8 cellular contexts compared by ENCODE assay signal in genomic region chr17:35460354-35460851, GRCh38. TPM values are rescaled to one million over a fixed set of nuclear protein-coding genes. Genes with fewer than 3 reads are reported as not detected.
DNase-seq lines count a peak whose midpoint lies in the region; ATAC-seq and TF ChIP-seq lines count a peak whose summit lies in the region.

No MANE protein-coding gene starts in this region.

- H3K27me3 ChIP-seq in gastrocnemius medialis = peaks cover 0 to 38% (median 25%) of the 10 kb centered on the region in 3 donors

- in situ Hi-C loops in gastrocnemius medialis (cut with MboI; ENCODE audit: low sequenced_read_pairs in 4 of 4) = no loop called here

- H3K27ac ChIP-seq in gastrocnemius medialis = no peak overlapping the region

- TF ChIP-seq POLR2A in gastrocnemius medialis (IDR thresholded peaks at IDR 0.05) = no peak

- H3K4me1 ChIP-seq in gastrocnemius medialis = no peaks in the 10 kb centered on the region

- ATAC-seq in GM21723 (IDR thresholded peaks at IDR 0.05; ENCODE audit: unreplicated experiment) (peak; percentile 81), Right ventricle myocardium superior (ENCODE audit: poor library complexity) (no peak), gastrocnemius medialis (no peak)

- H3K4me3 ChIP-seq in gastrocnemius medialis = peak overlapping the region; percentile 32 to 50 (median 42)

- DNase-seq in GM10266 (ENCODE audit: extremely low spot score) (peak; percentile 80), NCI-H1092 (lab: John Stamatoyannopoulos, UW) (peak; percentile 8), Right ventricle myocardium superior (peak; percentile 49), gastrocnemius medialis (peak in 1 of 2 donors; percentile 15), C1 segment of cervical spinal cord (lab: John Stamatoyannopoulos, UW) (no peak), NOMO-1 treated with dmso at 0.1 percent for 144 hours (lab: John Stamatoyannopoulos, UW; ENCODE audit: unreplicated experiment) (no peak)
- peak; percentile 76 for DNase-seq in activated CD8-positive, alpha-beta memory T cell treated with anti-CD3 and anti-CD28 coated beads, Interleukin-2, amount 50 U/mL, for 48 hours

- H3K9me3 ChIP-seq in gastrocnemius medialis = no peaks in the 10 kb centered on the region

- intact Hi-C loops in Right ventricle myocardium superior (cut with DNase I) (no loop called here), gastrocnemius medialis (cut with DNase I; ENCODE audit: low total_unique reads) (no loop called here)

- TF ChIP-seq CTCF in GM10266 (IDR thresholded peaks at IDR 0.05; ENCODE audit: control insufficient read depth, insufficient read depth, low read depth, missing control alignments) (no peak), gastrocnemius medialis (IDR thresholded peaks at IDR 0.05 in 4 of 5, conservative IDR thresholded peaks at IDR 0.05 in 1 of 5) (no peak)

- no peaks in the 10 kb centered on the region for H3K36me3 ChIP-seq in gastrocnemius medialis

RNA-seq across cellular contexts. Expression of gene SLFN13, which starts 11.8 kb away (rescaled TPM):
- 5.4 TPM for total RNA-seq in Right ventricle myocardium superior
- 1 to 10 TPM in 1 of 4 donors, under 1 TPM in 3; 0.05 to 1.2 (median 0.32) TPM for total RNA-seq in gastrocnemius medialis

RNA-seq across cellular contexts. Expression of gene SLFN12, which starts 28.1 kb away (rescaled TPM):
- total RNA-seq in Right ventricle myocardium superior = 3.3 TPM
- total RNA-seq in gastrocnemius medialis = 1 to 10 TPM in 2 of 4 donors, under 1 TPM in 2; 0.76 to 2.2 (median 1.3) TPM

Comparison
In these comparisons a context has a peak if more than half of its experiments do, and no peak if none do; other contexts are left out.
1. DNase-seq: peak in GM10266 (single experiment), NCI-H1092 (single experiment), activated CD8-positive, alpha-beta memory T cell treated with anti-CD3 and anti-CD28 coated beads, Interleukin-2, amount 50 U/mL, for 48 hours (single experiment) and Right ventricle myocardium superior (single experiment); none in C1 segment of cervical spinal cord (0 of 14) and NOMO-1 treated with dmso at 0.1 percent for 144 hours (single experiment).